In the genomic region with DNA sequence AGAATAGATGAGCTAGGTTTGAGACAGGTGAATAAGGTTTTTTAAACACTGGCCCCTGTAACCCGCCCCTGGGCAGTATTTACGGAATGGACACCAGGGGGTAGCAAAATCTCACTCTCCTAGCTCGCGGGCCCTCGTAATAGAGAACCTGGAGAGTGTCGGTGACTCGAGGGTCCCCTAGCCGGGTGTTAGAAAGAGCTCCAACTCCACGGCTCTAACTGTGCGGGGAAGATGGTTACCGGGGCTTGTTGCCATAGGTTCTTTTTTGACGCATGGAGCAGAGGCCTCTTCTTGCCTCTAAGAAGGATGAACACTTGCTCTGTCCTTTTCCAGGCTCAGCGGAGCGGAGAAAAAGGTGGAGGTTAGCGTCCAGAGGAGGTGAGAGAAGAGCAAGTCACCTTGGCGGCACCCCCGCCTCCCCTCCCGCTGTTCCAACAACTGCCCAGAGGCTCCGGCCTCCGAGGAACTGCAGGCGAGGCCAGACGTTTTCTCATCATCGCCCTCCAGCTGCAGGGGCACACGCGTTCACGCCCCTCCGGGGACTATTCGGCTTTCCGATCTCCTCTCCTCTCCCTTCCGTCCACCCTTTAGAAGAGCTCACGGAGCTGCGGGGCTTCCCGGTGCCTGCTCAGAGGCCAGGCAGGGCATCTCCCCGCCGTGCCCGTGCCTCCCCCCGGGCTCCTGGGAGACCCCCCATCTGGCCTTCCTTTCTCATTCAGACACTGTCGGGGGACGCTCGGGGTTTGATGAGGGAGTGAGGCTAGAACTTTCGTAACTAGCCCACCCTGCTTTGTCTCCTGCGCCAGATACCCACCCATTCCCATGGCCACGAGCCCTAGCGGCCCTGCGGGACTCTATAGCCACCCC, we compare ENCODE assay signal across 8 cellular contexts. TPM values are rescaled to one million over a fixed set of nuclear protein-coding genes. Genes with fewer than 3 reads are reported as not detected.
DNase-seq lines count a peak whose midpoint lies in the region; ATAC-seq and TF ChIP-seq lines count a peak whose summit lies in the region.

No MANE protein-coding gene starts in this region.

- H3K4me3 ChIP-seq in skeletal muscle tissue (ENCODE audit: low read length in 3 of 3) = peak overlapping the region; percentile 75 to 91 (median 78)

- H3K9me3 Mint-ChIP-seq in central memory CD8-positive, alpha-beta T cell = no peaks in the 10 kb centered on the region

- peak overlapping the region; percentile 86 for H3K27ac ChIP-seq in skeletal muscle tissue (ENCODE audit: low read depth, low read length)

- peaks cover 92% of the 10 kb centered on the region for H3K27me3 Mint-ChIP-seq in T-helper 17 cell
- H3K27me3 Mint-ChIP-seq in central memory CD8-positive, alpha-beta T cell = peaks cover 94% of the 10 kb centered on the region

- peaks cover 3 to 8% (median 8%) of the 10 kb centered on the region in 3 donors for H3K36me3 ChIP-seq in skeletal muscle tissue (ENCODE audit: control insufficient read depth in 3 of 3, insufficient read depth in 3 of 3, low read length in 3 of 3)

- peaks cover 38% of the 10 kb centered on the region for H3K4me1 Mint-ChIP-seq in T-helper 17 cell
- peaks cover 34% of the 10 kb centered on the region for H3K4me1 Mint-ChIP-seq in central memory CD8-positive, alpha-beta T cell

- H3K4me3 Mint-ChIP-seq in T-helper 17 cell = peak overlapping the region; percentile 91
- H3K4me3 Mint-ChIP-seq in central memory CD8-positive, alpha-beta T cell = peak overlapping the region; percentile 82

- peaks cover 32 to 38% (median 33%) of the 10 kb centered on the region in 3 donors for H3K4me1 ChIP-seq in skeletal muscle tissue (ENCODE audit: control insufficient read depth in 3 of 3, insufficient read depth in 3 of 3, low read length in 3 of 3)

- H3K36me3 Mint-ChIP-seq in T-helper 17 cell (ENCODE audit: low read depth) = peaks cover 12% of the 10 kb centered on the region
- peaks cover 3% of the 10 kb centered on the region for H3K36me3 Mint-ChIP-seq in central memory CD8-positive, alpha-beta T cell (ENCODE audit: insufficient read depth)

- DNase-seq in GM10248 (ENCODE audit: extremely low spot score) = peak; percentile 61
- peak; percentile 59 for DNase-seq in NCI-H1436 treated with DMSO at 0.1 percent for 48 hours (lab: John Stamatoyannopoulos, UW)
- peak in 1 of 3 donors; percentile 42 for DNase-seq in T-helper 17 cell
- peak; percentile 42 to 44 for DNase-seq in central memory CD8-positive, alpha-beta T cell (ENCODE audit: low spot score in 2 of 2)
- peak; percentile 78 for DNase-seq in islet precursor cell

- H3K9ac ChIP-seq in skeletal muscle tissue (ENCODE audit: low read depth in 1 of 3, low read length in 3 of 3) = peak overlapping the region; percentile 70 to 88 (median 82)

- POLR2A ChIA-PET in GM10248 (lab: Yijun Ruan, JAX) = no interaction called here

- no peaks in the 10 kb centered on the region for H3K27me3 ChIP-seq in skeletal muscle tissue (ENCODE audit: control insufficient read depth in 3 of 3, insufficient read depth in 3 of 3, low read length in 3 of 3)

- peak overlapping the region; percentile 95 for H3K27ac Mint-ChIP-seq in T-helper 17 cell
- H3K27ac Mint-ChIP-seq in central memory CD8-positive, alpha-beta T cell (ENCODE audit: low read depth) = peak overlapping the region; percentile 76

- peak; percentile 71 for TF ChIP-seq CTCF in GM10248 (IDR thresholded peaks at IDR 0.05; ENCODE audit: control extremely low read depth, extremely low read depth, low read depth, missing control alignments)

- ATAC-seq in T-helper 17 cell (peak; percentile 55), HG03565 (IDR thresholded peaks at IDR 0.05; ENCODE audit: unreplicated experiment) (no peak), GM21825 (IDR thresholded peaks at IDR 0.05; ENCODE audit: unreplicated experiment) (no peak)
- ATAC-seq in central memory CD8-positive, alpha-beta T cell (replicated peaks; ENCODE audit: extremely low read depth, poor library complexity, severe bottlenecking) = peak; percentile 54

- CTCF ChIA-PET in GM10248 (lab: Yijun Ruan, JAX) = interaction anchor here (1.2 to 4.7 kb wide), 17 partner anchors 9 to 98 kb away, joined by 3 to 130 read pairs (median 10); a partner anchor contains a TSS

- H3K9me3 ChIP-seq in T-helper 17 cell (ENCODE audit: control insufficient read depth, low read length, poor library complexity, severe bottlenecking) = no peaks in the 10 kb centered on the region
- H3K9me3 ChIP-seq in skeletal muscle tissue (ENCODE audit: control insufficient read depth in 3 of 3, low read length in 3 of 3) = no peaks in the 10 kb centered on the region

RNA-seq across cellular contexts. Expression of a gene that starts 1.4 kb away (rescaled TPM):
- 10 to 100 TPM; 12.0 to 17.3 TPM for total RNA-seq in T-helper 17 cell
- 32.4 TPM for total RNA-seq in skeletal muscle tissue

RNA-seq across cellular contexts. Expression of a gene that starts 11.1 kb away (rescaled TPM):
- not detected for total RNA-seq in T-helper 17 cell
- not detected for total RNA-seq in skeletal muscle tissue

RNA-seq across cellular contexts. Expression of a gene that starts 26.6 kb away (rescaled TPM):
- total RNA-seq in T-helper 17 cell (not detected), skeletal muscle tissue (not detected)

RNA-seq across cellular contexts. Expression of a gene that starts 29.7 kb away (rescaled TPM):
- 10 to 100 TPM; 13.8 to 20.6 TPM for total RNA-seq in T-helper 17 cell
- 5.2 TPM for total RNA-seq in skeletal muscle tissue

RNA-seq across cellular contexts. Expression of a gene that starts 32.1 kb away (rescaled TPM):
- total RNA-seq in T-helper 17 cell = 1 to 10 TPM in 1 of 2 donors, not detected in 1; 1.3 TPM
- not detected for total RNA-seq in skeletal muscle tissue

Comparison
In these comparisons a context has a peak if more than half of its experiments do, and no peak if none do; other contexts are left out.
1. ATAC-seq: peak in T-helper 17 cell (single experiment) and central memory CD8-positive, alpha-beta T cell (single experiment); none in HG03565 (single experiment) and GM21825 (single experiment).